8 cellular contexts compared by ENCODE assay signal in the genomic region with DNA sequence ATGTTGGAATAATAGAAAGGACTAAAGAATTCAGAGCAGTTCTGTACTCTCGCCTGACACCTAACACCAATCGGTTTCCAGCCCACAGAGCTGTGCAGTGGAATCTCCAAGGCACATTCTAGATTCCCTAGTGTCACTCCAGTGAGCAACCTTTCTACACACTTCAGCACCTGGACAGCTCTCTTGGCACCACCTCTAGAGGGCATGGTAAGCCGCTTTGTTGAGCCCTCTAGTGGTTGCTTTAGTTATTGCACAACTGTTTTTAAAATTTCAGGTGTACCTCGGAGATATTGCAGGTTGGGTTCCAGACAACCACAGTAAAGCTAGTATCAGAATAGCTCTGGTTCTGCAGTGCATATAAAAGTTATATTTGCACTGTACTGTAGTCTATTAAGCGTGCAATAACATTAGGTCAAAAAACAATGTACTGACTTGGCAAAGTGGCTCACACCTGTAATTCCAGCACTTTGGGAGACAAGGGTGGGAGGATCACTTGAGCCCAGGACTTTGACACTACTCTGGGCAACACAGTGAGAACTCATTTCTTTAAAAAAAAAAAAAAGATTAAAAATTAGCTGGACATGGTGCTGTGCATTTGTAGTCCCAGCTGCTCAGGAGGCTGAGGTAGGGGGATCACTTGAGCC. TPM values are rescaled to one million over a fixed set of nuclear protein-coding genes. Genes with fewer than 3 reads are reported as not detected.
DNase-seq lines count a peak whose midpoint lies in the region; ATAC-seq and TF ChIP-seq lines count a peak whose summit lies in the region.

No MANE protein-coding gene starts in this region.

- H3K4me2 ChIP-seq in DOHH2 (ENCODE audit: low read length) (no peak overlapping the region), fibroblast of lung (ENCODE audit: extremely low read depth, insufficient read depth, low read length) (no peak overlapping the region), neural progenitor cell (no peak overlapping the region)

- H3K9ac ChIP-seq in fibroblast of lung (ENCODE audit: insufficient read depth, low read length) (no peak overlapping the region), neural progenitor cell (no peak overlapping the region)

- no peaks in the 10 kb centered on the region for H3K27me3 ChIP-seq in DOHH2 (ENCODE audit: control insufficient read depth, low read length)
- H3K27me3 ChIP-seq in fibroblast of lung (ENCODE audit: control insufficient read depth, insufficient read depth, low read length): no peaks in the 10 kb centered on the region
- H3K27me3 ChIP-seq in neural progenitor cell: no peaks in the 10 kb centered on the region

- no peaks in the 10 kb centered on the region for H3K9me3 Mint-ChIP-seq in activated T-cell treated with anti-CD3 and anti-CD28 coated beads, Interleukin-2, amount 50 U/mL, for 24 hours
- no peaks in the 10 kb centered on the region for H3K9me3 Mint-ChIP-seq in neural progenitor cell

- H3F3A ChIP-seq in DOHH2 (ENCODE audit: control insufficient read depth, insufficient read depth) (no peaks in the 10 kb centered on the region), neural progenitor cell (ENCODE audit: low read depth) (no peaks in the 10 kb centered on the region)

- H3K4me1 Mint-ChIP-seq in activated T-cell treated with anti-CD3 and anti-CD28 coated beads, Interleukin-2, amount 50 U/mL, for 24 hours (ENCODE audit: low read depth): no peaks in the 10 kb centered on the region
- H3K4me1 Mint-ChIP-seq in neural progenitor cell: no peaks in the 10 kb centered on the region

- H3K4me3 Mint-ChIP-seq in activated T-cell treated with anti-CD3 and anti-CD28 coated beads, Interleukin-2, amount 50 U/mL, for 24 hours: no peak overlapping the region
- H3K4me3 Mint-ChIP-seq in neural progenitor cell: no peak overlapping the region

- peak; percentile 24; the same call in 1 of the 2 replicates for TF ChIP-seq EP300 in Ishikawa (IDR thresholded peaks at IDR 0.05; ENCODE audit: borderline replicate concordance)

- H3K27ac Mint-ChIP-seq in activated T-cell treated with anti-CD3 and anti-CD28 coated beads, Interleukin-2, amount 50 U/mL, for 24 hours: no peak overlapping the region
- no peak overlapping the region for H3K27ac Mint-ChIP-seq in neural progenitor cell

- H4K20me1 ChIP-seq in DOHH2 (ENCODE audit: control insufficient read depth, insufficient read depth, low read depth, low read length) (no peaks in the 10 kb centered on the region), fibroblast of lung (ENCODE audit: control insufficient read depth, extremely low read depth, insufficient read depth, low read length) (no peaks in the 10 kb centered on the region), neural progenitor cell (ENCODE audit: low read depth) (peaks cover 11% of the 10 kb centered on the region)

- peak; percentile 95 for TF ChIP-seq CTCF in DOHH2 (IDR thresholded peaks at IDR 0.05; ENCODE audit: low read depth, low read length, poor library complexity, severe bottlenecking)
- peak; percentile 96 to 98 for TF ChIP-seq CTCF in fibroblast of lung (conservative IDR thresholded peaks at IDR 0.05 in 1 of 2, IDR thresholded peaks at IDR 0.05 in 1 of 2; ENCODE audit: low read depth in 1 of 2, low read length in 2 of 2)
- TF ChIP-seq CTCF in neural progenitor cell (IDR thresholded peaks at IDR 0.05): peak; percentile 98

- H3K4me3 ChIP-seq in DOHH2 (ENCODE audit: low read length): no peak overlapping the region
- H3K4me3 ChIP-seq in fibroblast of lung (replicated peaks in 1 of 4; ENCODE audit: control extremely low read depth in 1 of 4, insufficient read depth in 1 of 4, low read depth in 3 of 4, low read length in 4 of 4): no peak overlapping the region
- no peak overlapping the region for H3K4me3 ChIP-seq in neural progenitor cell

- H3K27ac ChIP-seq in DOHH2 (ENCODE audit: low read depth, low read length) (no peak overlapping the region), fibroblast of lung (ENCODE audit: insufficient read depth, low read length) (no peak overlapping the region), neural progenitor cell (no peak overlapping the region), substantia nigra (ENCODE audit: low read depth, low read length, poor library complexity, severe bottlenecking) (no peak overlapping the region)

- no peaks in the 10 kb centered on the region for H3K9me2 ChIP-seq in DOHH2 (replicated peaks; ENCODE audit: control insufficient read depth, low read length)

- no peaks in the 10 kb centered on the region for H3K36me3 Mint-ChIP-seq in activated T-cell treated with anti-CD3 and anti-CD28 coated beads, Interleukin-2, amount 50 U/mL, for 24 hours (ENCODE audit: low read depth)
- no peaks in the 10 kb centered on the region for H3K36me3 Mint-ChIP-seq in neural progenitor cell

- H2AFZ ChIP-seq in fibroblast of lung (ENCODE audit: low read length) (no peak overlapping the region), neural progenitor cell (replicated peaks) (no peak overlapping the region)

- H3K4me1 ChIP-seq in DOHH2 (ENCODE audit: control insufficient read depth, low read length) (no peaks in the 10 kb centered on the region), fibroblast of lung (ENCODE audit: control insufficient read depth, extremely low read depth, insufficient read depth, low read length) (no peaks in the 10 kb centered on the region), neural progenitor cell (no peaks in the 10 kb centered on the region)

- H3K9me3 ChIP-seq in DOHH2 (ENCODE audit: control insufficient read depth, insufficient read depth, low read length) (no peaks in the 10 kb centered on the region), fibroblast of lung (ENCODE audit: control insufficient read depth, insufficient read depth, low read depth, low read length) (no peaks in the 10 kb centered on the region), neural progenitor cell (ENCODE audit: low read depth) (no peaks in the 10 kb centered on the region)

- TF ChIP-seq RAD21 in Ishikawa (IDR thresholded peaks at IDR 0.05; ENCODE audit: low read depth): peak; percentile 65

- peak; percentile 97 for ATAC-seq in GM21619 (IDR thresholded peaks at IDR 0.05; ENCODE audit: unreplicated experiment)

- H3K36me3 ChIP-seq in DOHH2 (ENCODE audit: control insufficient read depth, low read length) (no peaks in the 10 kb centered on the region), fibroblast of lung (ENCODE audit: control insufficient read depth, insufficient read depth, low read length) (no peaks in the 10 kb centered on the region), neural progenitor cell (no peaks in the 10 kb centered on the region)

- peak; percentile 61 for DNase-seq in activated T-cell treated with anti-CD3 and anti-CD28 coated beads, Interleukin-2, amount 50 U/mL, for 24 hours
- DNase-seq in fibroblast of lung (ENCODE audit: low read depth in 2 of 2): peak; percentile 73 to 85
- peak; percentile 94 for DNase-seq in neural progenitor cell (ENCODE audit: low spot score)
- DNase-seq in substantia nigra (lab: John Stamatoyannopoulos, UW): peak in 41 of 49 donors; percentile 0 to 65 (median 19)

- H3K79me2 ChIP-seq in DOHH2 (ENCODE audit: control insufficient read depth, low read length): no peaks in the 10 kb centered on the region
- H3K79me2 ChIP-seq in fibroblast of lung (ENCODE audit: control insufficient read depth, insufficient read depth, low read length): no peaks in the 10 kb centered on the region
- H3K79me2 ChIP-seq in neural progenitor cell (ENCODE audit: low read depth): no peaks in the 10 kb centered on the region

- peaks cover 55% of the 10 kb centered on the region for H3K27me3 Mint-ChIP-seq in activated T-cell treated with anti-CD3 and anti-CD28 coated beads, Interleukin-2, amount 50 U/mL, for 24 hours
- peaks cover 6% of the 10 kb centered on the region for H3K27me3 Mint-ChIP-seq in neural progenitor cell (ENCODE audit: insufficient read depth, low read depth)

TF ChIP-seq in Ishikawa, 13 proteins besides CTCF, POLR2A, EP300 and RAD21 (continues in another document):
- no peak for TF ChIP-seq YY1 (IDR thresholded peaks at IDR 0.05; ENCODE audit: low read depth)
- TF ChIP-seq CEBPB (IDR thresholded peaks at IDR 0.05): peak; percentile 92
- peak; percentile 98 for TF ChIP-seq NFIC (IDR thresholded peaks at IDR 0.05)
- TF ChIP-seq TCF12 (IDR thresholded peaks at IDR 0.05; ENCODE audit: low read depth): no peak
- TF ChIP-seq, protein P1, sequence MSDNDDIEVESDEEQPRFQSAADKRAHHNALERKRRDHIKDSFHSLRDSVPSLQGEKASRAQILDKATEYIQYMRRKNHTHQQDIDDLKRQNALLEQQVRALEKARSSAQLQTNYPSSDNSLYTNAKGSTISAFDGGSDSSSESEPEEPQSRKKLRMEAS (IDR thresholded peaks at IDR 0.05): peak; percentile 55
- TF ChIP-seq, protein P2, sequence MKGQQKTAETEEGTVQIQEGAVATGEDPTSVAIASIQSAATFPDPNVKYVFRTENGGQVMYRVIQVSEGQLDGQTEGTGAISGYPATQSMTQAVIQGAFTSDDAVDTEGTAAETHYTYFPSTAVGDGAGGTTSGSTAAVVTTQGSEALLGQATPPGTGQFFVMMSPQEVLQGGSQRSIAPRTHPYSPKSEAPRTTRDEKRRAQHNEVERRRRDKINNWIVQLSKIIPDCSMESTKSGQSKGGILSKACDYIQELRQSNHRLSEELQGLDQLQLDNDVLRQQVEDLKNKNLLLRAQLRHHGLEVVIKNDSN (IDR thresholded peaks at IDR 0.05): no peak
- TF ChIP-seq TEAD4 (IDR thresholded peaks at IDR 0.05): no peak

TF ChIP-seq in PFSK-1, 5 proteins besides CTCF, POLR2A, EP300 and RAD21 (continues in another document):
- TF ChIP-seq SIN3A (IDR thresholded peaks at IDR 0.05; ENCODE audit: borderline replicate concordance, insufficient read depth, low read length): peak; percentile 93; the same call in 1 of the 2 replicates

RNA-seq across cellular contexts. Expression of gene ERC2, which starts 26.5 kb away (rescaled TPM):
- polyA plus RNA-seq in PFSK-1 (2012; ENCODE audit: insufficient read length, low read depth): 0.18 TPM
- total RNA-seq in fibroblast of lung (0.17 and 0.26 TPM in 2 replicates), neural progenitor cell (ENCODE audit: low replicate concordance) (20.6 and 24.8 TPM in 2 replicates)
- 0.14 and 0.25 TPM in 2 replicates for polyA plus RNA-seq in fibroblast of lung
- polyA plus RNA-seq in fibroblast of lung (2012): 0.13 TPM in 1 of 2 replicates, not detected in the other
- not detected in 2 replicates for polyA minus RNA-seq in fibroblast of lung (ENCODE audit: low replicate concordance)

Comparison
In these comparisons a context has a peak if more than half of its experiments do, and no peak if none do; other contexts are left out.
1. DNase-seq: peak in every context shown above with its lines; median percentile 94 in neural progenitor cell; 79 in fibroblast of lung; 61 in activated T-cell treated with anti-CD3 and anti-CD28 coated beads, Interleukin-2, amount 50 U/mL, for 24 hours; 19 in substantia nigra.
2. RNA of gene ERC2, which starts 26.5 kb away (total RNA-seq): 20.6 to 24.8 TPM in neural progenitor cell; 0.17 to 0.26 TPM in fibroblast of lung; every median in the first group is over 10 times any median in the second.
3. Peak in every context shown above with its lines, with median percentiles within 50 percentile points of each other: CTCF ChIP-seq.